Comparison of ENCODE assay signal across 10 cellular contexts in the genomic region with DNA sequence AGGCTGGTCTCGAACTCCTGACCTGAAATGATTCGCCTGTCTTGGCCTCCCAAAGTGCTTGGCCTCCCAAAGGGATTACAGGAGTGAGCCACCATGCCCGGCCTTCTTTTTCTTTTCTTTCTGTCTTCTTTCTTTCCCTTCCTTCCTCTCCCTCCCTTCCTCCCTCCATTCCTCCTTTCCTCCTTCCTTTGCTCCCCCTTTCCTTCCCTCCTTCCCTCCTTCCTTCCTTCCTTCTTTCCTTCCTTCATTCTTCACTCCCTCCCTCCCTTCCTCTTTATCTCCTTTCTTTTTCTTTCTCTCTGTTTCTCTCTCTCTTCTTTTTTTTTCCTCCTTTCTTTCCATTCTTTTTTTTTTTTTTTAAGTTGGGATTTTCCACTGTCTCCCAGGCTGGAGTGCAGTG. TPM values are rescaled to one million over a fixed set of nuclear protein-coding genes. Genes with fewer than 3 reads are reported as not detected.
"Had no signal": no experiment of that assay in that cellular context is flagged by ENCODE, and none has a peak within 500 bp of the region (broad histone marks: within the 10 kb centered on the region; RNA-seq: fewer than 3 reads in every experiment).

No MANE protein-coding gene starts in this region.

- H3K27ac ChIP-seq: GM23248, HL-60 had no signal

- H3K36me3 ChIP-seq: HAP-1 had no signal

- H3K9me3 ChIP-seq: HAP-1 had no signal

- H3K4me1 ChIP-seq: HAP-1 had no signal

- H3K4me3 ChIP-seq: GM23248, HAP-1 had no signal

- DNase-seq: GM23248, GOT3, H7, IMR-90, KBM-7 had no signal

- ATAC-seq: HCT116 had no signal

- H3K9ac ChIP-seq: GM23248 had no signal

- H2AFZ ChIP-seq: GM23248 had no signal

RNA-seq across cellular contexts. Expression of gene C3, which starts 12.1 kb away (rescaled TPM):
- total RNA-seq: IMR-90 had no signal

RNA-seq across cellular contexts. Expression of gene TNFSF14, which starts 38.4 kb away (rescaled TPM):
- total RNA-seq: GM23248, HT1080, IMR-90 had no signal
- polyA plus RNA-seq: GM23248, IMR-90 had no signal

RNA-seq across cellular contexts. Expression of gene SH2D3A, which starts 58.9 kb away (rescaled TPM):
- total RNA-seq: GM23248, H4 had no signal
- polyA plus RNA-seq: GM23248 had no signal
